Comparison of ENCODE assay signal across 16 cellular contexts in genomic region chr6:158633127-158633526, GRCh38. TPM values are rescaled to one million over a fixed set of nuclear protein-coding genes. Genes with fewer than 3 reads are reported as not detected.
DNase-seq lines count a peak whose midpoint lies in the region; ATAC-seq and TF ChIP-seq lines count a peak whose summit lies in the region.
"Had no signal": no experiment of that assay in that cellular context is flagged by ENCODE, and none has a peak within 500 bp of the region (broad histone marks: within the 10 kb centered on the region; RNA-seq: fewer than 3 reads in every experiment).

No MANE protein-coding gene starts in this region.

- peak overlapping the region; percentile 47 for H3K27ac Mint-ChIP-seq in activated CD4-positive, alpha-beta memory T cell treated with anti-CD3 and anti-CD28 coated beads, Interleukin-2, amount 10 ng/mL, durations not matched to agents 7 days and 5 days

- intact Hi-C loops in left ventricle myocardium inferior (cut with micrococcal nuclease) = no loop called here
- intact Hi-C loops in Right ventricle myocardium superior (cut with DNase I) = no loop called here
- intact Hi-C loops in upper lobe of right lung (cut with DNase I) = no loop called here

- no peaks in the 10 kb centered on the region for H3K27me3 ChIP-seq in left ventricle myocardium inferior (ENCODE audit: low read depth)
- no peaks in the 10 kb centered on the region for H3K27me3 ChIP-seq in upper lobe of right lung
- H3K27me3 ChIP-seq: uterus had no signal

- H3K27me3 Mint-ChIP-seq in activated CD4-positive, alpha-beta memory T cell treated with anti-CD3 and anti-CD28 coated beads, Interleukin-2, amount 10 ng/mL, durations not matched to agents 7 days and 5 days = no peaks in the 10 kb centered on the region
- H3K27me3 Mint-ChIP-seq: activated T-helper 17 cell treated with anti-CD3 and anti-CD28 coated beads, Interleukin-2, amount 50 U/mL, for 72 hours; stimulated activated naive CD8-positive, alpha-beta T cell treated with anti-CD3 and anti-CD28 coated beads, Interleukin-15, amount 100 ng/mL, for 72 hours had no signal

- no peak for TF ChIP-seq CTCF in left ventricle myocardium inferior (IDR thresholded peaks at IDR 0.05; ENCODE audit: borderline replicate concordance)
- TF ChIP-seq CTCF in upper lobe of right lung (IDR thresholded peaks at IDR 0.05) = no peak

- peaks cover 55% of the 10 kb centered on the region for H3K4me1 Mint-ChIP-seq in activated CD4-positive, alpha-beta memory T cell treated with anti-CD3 and anti-CD28 coated beads, Interleukin-2, amount 10 ng/mL, durations not matched to agents 7 days and 5 days

- no peak overlapping the region for H3K4me3 Mint-ChIP-seq in activated CD4-positive, alpha-beta memory T cell treated with anti-CD3 and anti-CD28 coated beads, Interleukin-2, amount 10 ng/mL, durations not matched to agents 7 days and 5 days
- H3K4me3 Mint-ChIP-seq: activated T-helper 17 cell treated with anti-CD3 and anti-CD28 coated beads, Interleukin-2, amount 50 U/mL, for 72 hours; stimulated activated naive CD8-positive, alpha-beta T cell treated with anti-CD3 and anti-CD28 coated beads, Interleukin-15, amount 100 ng/mL, for 72 hours had no signal

- peaks cover 39% of the 10 kb centered on the region for H3K4me1 ChIP-seq in left ventricle myocardium inferior
- H3K4me1 ChIP-seq in upper lobe of right lung = peaks cover 19% of the 10 kb centered on the region

- H3K9me3 ChIP-seq in left ventricle myocardium inferior (replicated peaks) (no peaks in the 10 kb centered on the region), upper lobe of right lung (no peaks in the 10 kb centered on the region)
- H3K9me3 ChIP-seq: mucosa of descending colon, uterus had no signal

- H3K27ac ChIP-seq in left ventricle myocardium inferior (replicated peaks) = peak overlapping the region; percentile 90
- H3K27ac ChIP-seq in epithelial cell of prostate = peak overlapping the region; percentile 49
- H3K27ac ChIP-seq in upper lobe of right lung = no peak overlapping the region
- H3K27ac ChIP-seq: parathyroid adenoma had no signal

- H3K9me3 Mint-ChIP-seq in activated CD4-positive, alpha-beta memory T cell treated with anti-CD3 and anti-CD28 coated beads, Interleukin-2, amount 10 ng/mL, durations not matched to agents 7 days and 5 days = no peaks in the 10 kb centered on the region
- H3K9me3 Mint-ChIP-seq: activated T-helper 17 cell treated with anti-CD3 and anti-CD28 coated beads, Interleukin-2, amount 50 U/mL, for 72 hours; stimulated activated naive CD8-positive, alpha-beta T cell treated with anti-CD3 and anti-CD28 coated beads, Interleukin-15, amount 100 ng/mL, for 72 hours had no signal

- DNase-seq in left ventricle myocardium inferior (no peak), Right ventricle myocardium superior (no peak), epithelial cell of prostate (ENCODE audit: low read depth, low spot score) (no peak), upper lobe of right lung (peak; percentile 1), activated gamma-delta T cell treated with Interleukin-2 at 50 U/mL for 16 hours (no peak)
- DNase-seq in activated CD4-positive, alpha-beta memory T cell treated with anti-CD3 and anti-CD28 coated beads, Interleukin-2, amount 10 ng/mL, durations not matched to agents 7 days and 5 days = no peak
- DNase-seq: NCI-H2081 treated with DMSO at 0.1 percent for 48 hours; NCI-H69; stimulated activated naive CD8-positive, alpha-beta T cell treated with anti-CD3 and anti-CD28 coated beads, Interleukin-15, amount 100 ng/mL, for 72 hours; uterus had no signal

- CTCF ChIA-PET in activated CD4-positive, alpha-beta memory T cell treated with anti-CD3 and anti-CD28 coated beads, Interleukin-2, amount 10 ng/mL, durations not matched to agents 7 days and 5 days (lab: Charles Lee) = interaction anchor here (1.3 kb wide), 1 partner anchor 58 kb away, joined by 8 read pairs; no protein-coding TSS in a partner anchor

- H3K36me3 Mint-ChIP-seq in activated CD4-positive, alpha-beta memory T cell treated with anti-CD3 and anti-CD28 coated beads, Interleukin-2, amount 10 ng/mL, durations not matched to agents 7 days and 5 days (ENCODE audit: low read depth) = peaks cover 75% of the 10 kb centered on the region

- POLR2A ChIA-PET in activated CD4-positive, alpha-beta memory T cell treated with anti-CD3 and anti-CD28 coated beads, Interleukin-2, amount 10 ng/mL, durations not matched to agents 7 days and 5 days (lab: Charles Lee) = interaction anchor here (0.9 to 4.1 kb wide), 2 partner anchors 11 to 17 kb away, joined by 3 to 23 read pairs; partner anchors contain the start of gene DYNLT1

- H3K36me3 ChIP-seq in left ventricle myocardium inferior (peaks cover 35% of the 10 kb centered on the region), upper lobe of right lung (peaks cover 71% of the 10 kb centered on the region)
- H3K36me3 ChIP-seq: uterus had no signal

- H3K4me3 ChIP-seq in left ventricle myocardium inferior = no peak overlapping the region
- no peak overlapping the region for H3K4me3 ChIP-seq in upper lobe of right lung
- H3K4me3 ChIP-seq: mucosa of descending colon, smooth muscle cell, uterus had no signal

- ATAC-seq in Right ventricle myocardium superior (ENCODE audit: poor library complexity) (no peak), upper lobe of right lung (no peak), HG02588 (IDR thresholded peaks at IDR 0.05; ENCODE audit: unreplicated experiment) (no peak), GM21737 (IDR thresholded peaks at IDR 0.05; ENCODE audit: unreplicated experiment) (no peak)
- ATAC-seq: activated T-helper 17 cell treated with anti-CD3 and anti-CD28 coated beads, Interleukin-2, amount 50 U/mL, for 72 hours; stimulated activated naive CD8-positive, alpha-beta T cell treated with anti-CD3 and anti-CD28 coated beads, Interleukin-15, amount 100 ng/mL, for 72 hours had no signal

RNA-seq across cellular contexts. Expression of gene DYNLT1, which starts 11.4 kb away (rescaled TPM):
- total RNA-seq in left ventricle myocardium inferior (126 TPM), Right ventricle myocardium superior (128 TPM), upper lobe of right lung (104 TPM)
- 100 to 1,000 TPM; 130 to 133 TPM for total RNA-seq in activated CD4-positive, alpha-beta memory T cell treated with anti-CD3 and anti-CD28 coated beads, Interleukin-2, amount 10 ng/mL, durations not matched to agents 7 days and 5 days

RNA-seq across cellular contexts. Expression of gene SYTL3, which starts 16.7 kb away (rescaled TPM):
- 11.2 TPM for total RNA-seq in left ventricle myocardium inferior
- 11.7 TPM for total RNA-seq in Right ventricle myocardium superior
- 100 to 1,000 TPM; 133 to 135 TPM for total RNA-seq in activated CD4-positive, alpha-beta memory T cell treated with anti-CD3 and anti-CD28 coated beads, Interleukin-2, amount 10 ng/mL, durations not matched to agents 7 days and 5 days
- total RNA-seq in upper lobe of right lung = 8.7 TPM

Comparison
In these comparisons a context has a peak if more than half of its experiments do, and no peak if none do; other contexts are left out.
1. RNA of gene SYTL3, which starts 16.7 kb away (total RNA-seq): 133 to 135 TPM in activated CD4-positive, alpha-beta memory T cell treated with anti-CD3 and anti-CD28 coated beads, Interleukin-2, amount 10 ng/mL, durations not matched to agents 7 days and 5 days; 11.7 TPM in Right ventricle myocardium superior (single experiment), 11.2 TPM in left ventricle myocardium inferior (single experiment) and 8.7 TPM in upper lobe of right lung (single experiment); every median in the first group is over 10 times any median in the second.